In the genomic region with DNA sequence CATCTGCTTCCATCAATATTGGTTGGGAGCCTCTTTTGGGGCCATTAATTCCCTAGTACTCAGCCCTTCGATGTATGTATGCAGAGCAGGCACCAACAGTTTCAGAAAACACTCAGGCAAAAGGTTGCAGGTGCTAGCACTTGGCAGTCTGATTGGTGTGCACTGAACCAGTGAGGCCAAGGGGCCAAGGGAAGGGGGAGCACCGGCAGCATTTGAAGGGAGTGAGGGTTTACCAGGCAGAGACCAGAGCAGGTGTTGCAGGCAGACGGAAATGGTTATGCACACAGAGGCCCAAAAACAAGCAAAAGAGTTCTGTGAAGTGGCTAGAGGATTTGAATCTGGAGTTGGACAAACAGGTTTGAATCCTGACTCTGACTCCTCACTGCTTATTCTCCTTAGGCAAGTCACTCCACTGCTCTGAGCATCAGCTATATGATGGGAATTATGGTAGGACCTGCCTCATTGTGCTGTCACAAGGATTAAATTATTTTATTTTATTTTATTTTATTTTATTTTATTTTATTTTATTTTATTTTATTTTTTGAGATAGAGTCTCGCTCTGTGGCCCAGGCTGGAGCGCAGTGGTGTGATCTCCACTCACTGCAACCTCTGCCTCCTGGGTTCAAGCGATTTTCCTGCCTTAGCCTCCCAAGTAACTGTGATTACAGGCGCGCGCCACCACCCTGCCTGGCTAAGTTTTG, we compare ENCODE assay signal across 10 cellular contexts. TPM values are rescaled to one million over a fixed set of nuclear protein-coding genes. Genes with fewer than 3 reads are reported as not detected.
A peak's percentile ranks its signal among the peaks of the same experiment; 100 is the strongest.
DNase-seq lines count a peak whose midpoint lies in the region; ATAC-seq and TF ChIP-seq lines count a peak whose summit lies in the region.
"Had no signal": no experiment of that assay in that cellular context is flagged by ENCODE, and none has a peak within 500 bp of the region (broad histone marks: within the 10 kb centered on the region; RNA-seq: fewer than 3 reads in every experiment).

No MANE protein-coding gene starts in this region.

- H3K4me3 ChIP-seq in spleen, result no peak overlapping the region

- peak overlapping the region in 4 of 8 donors; percentile 10 to 37 (median 23) for H3K27ac ChIP-seq in spleen
- no peak overlapping the region for H3K27ac ChIP-seq in H9 (ENCODE audit: insufficient read length, low read depth, low read length)
- H3K27ac ChIP-seq: HL-60 had no signal

- no peak overlapping the region for H3T11ph ChIP-seq in H9 (ENCODE audit: low read length)

- intact Hi-C loops in activated CD4-positive, alpha-beta T cell treated with anti-CD3 and anti-CD28 coated beads for 36 hours (cut with DNase I, micrococcal nuclease), result no loop called here
- intact Hi-C loops in activated CD4-positive, alpha-beta T cell treated with anti-CD3 and anti-CD28 coated beads, Interleukin-2, amount 10 ng/mL, durations not matched to agents 24 days and 14 days (cut with micrococcal nuclease), result no loop called here
- intact Hi-C loops in spleen (cut with DNase I; ENCODE audit: low total_unique reads), result no loop called here

- H4K20me1 ChIP-seq in H9 (ENCODE audit: control insufficient read depth, insufficient read depth, insufficient read length), result no peaks in the 10 kb centered on the region

- TF ChIP-seq CTCF in spleen (IDR thresholded peaks at IDR 0.05 in 8 of 11, conservative IDR thresholded peaks at IDR 0.05 in 3 of 11), result no peak
- no peak for TF ChIP-seq CTCF in H9 (conservative IDR thresholded peaks at IDR 0.05)

- H3K56ac ChIP-seq in H9 (ENCODE audit: insufficient read length, low read depth, low read length), result no peak overlapping the region

- H4K5ac ChIP-seq in H9 (ENCODE audit: insufficient read length, low read depth, low read length), result no peak overlapping the region

- peak; percentile 19 for DNase-seq in activated CD4-positive, alpha-beta T cell treated with anti-CD3 and anti-CD28 coated beads for 36 hours
- no peak for DNase-seq in activated CD4-positive, alpha-beta T cell treated with anti-CD3 and anti-CD28 coated beads, Interleukin-2, amount 10 ng/mL, durations not matched to agents 24 days and 14 days
- DNase-seq in NCI-H187 treated with DMSO at 0.1 percent for 48 hours (lab: John Stamatoyannopoulos, UW), result peak; percentile 82
- peak; percentile 88 for DNase-seq in spleen
- no peak for DNase-seq in MV-4-11 (lab: John Stamatoyannopoulos, UW)
- DNase-seq in H9, result no peak
- no peak for DNase-seq in activated CD8-positive, alpha-beta memory T cell treated with anti-CD3 and anti-CD28 coated beads, Interleukin-2, amount 50 U/mL, for 4 hours
- DNase-seq: 8988T had no signal

- H3K18ac ChIP-seq in H9 (ENCODE audit: insufficient read length, low read depth, low read length), result no peak overlapping the region

- H3K4me1 ChIP-seq in spleen (peaks cover 2 to 56% (median 39%) of the 10 kb centered on the region in 6 donors), H9 (ENCODE audit: insufficient read depth, low read length) (no peaks in the 10 kb centered on the region)

- TF ChIP-seq POLR2A in spleen (IDR thresholded peaks at IDR 0.05), result no peak

- no peak overlapping the region for H3K4me3 Mint-ChIP-seq in activated CD4-positive, alpha-beta T cell treated with anti-CD3 and anti-CD28 coated beads for 36 hours
- no peak overlapping the region for H3K4me3 Mint-ChIP-seq in activated CD4-positive, alpha-beta T cell treated with anti-CD3 and anti-CD28 coated beads, Interleukin-2, amount 10 ng/mL, durations not matched to agents 24 days and 14 days
- H3K4me3 Mint-ChIP-seq in H9, result no peak overlapping the region

- H3K4me1 Mint-ChIP-seq in activated CD4-positive, alpha-beta T cell treated with anti-CD3 and anti-CD28 coated beads for 36 hours, result peaks cover 4% of the 10 kb centered on the region
- no peaks in the 10 kb centered on the region for H3K4me1 Mint-ChIP-seq in activated CD4-positive, alpha-beta T cell treated with anti-CD3 and anti-CD28 coated beads, Interleukin-2, amount 10 ng/mL, durations not matched to agents 24 days and 14 days
- H3K4me1 Mint-ChIP-seq in H9, result no peaks in the 10 kb centered on the region

- no peaks in the 10 kb centered on the region for H3K23me2 ChIP-seq in H9 (ENCODE audit: insufficient read length, low read depth, low read length, poor library complexity, severe bottlenecking)

- H3K9me3 Mint-ChIP-seq in activated CD4-positive, alpha-beta T cell treated with anti-CD3 and anti-CD28 coated beads for 36 hours (ENCODE audit: low read depth), result peaks cover 2% of the 10 kb centered on the region
- H3K9me3 Mint-ChIP-seq in activated CD4-positive, alpha-beta T cell treated with anti-CD3 and anti-CD28 coated beads, Interleukin-2, amount 10 ng/mL, durations not matched to agents 24 days and 14 days, result no peaks in the 10 kb centered on the region
- peaks cover 5 to 7% of the 10 kb centered on the region in 2 experiments for H3K9me3 Mint-ChIP-seq in H9

- H3K9me3 ChIP-seq in spleen, result peaks cover 0 to 4% (median 0%) of the 10 kb centered on the region in 8 donors
- H3K9me3 ChIP-seq in H9 (ENCODE audit: control insufficient read depth, low read depth, low read length), result no peaks in the 10 kb centered on the region

- H4K8ac ChIP-seq in H9 (replicated peaks; ENCODE audit: insufficient read length, low read depth, low read length), result no peak overlapping the region

- no peaks in the 10 kb centered on the region for H3K79me1 ChIP-seq in H9 (ENCODE audit: insufficient read depth, low read depth, low read length, poor library complexity, severe bottlenecking)

- no peaks in the 10 kb centered on the region for H3K27me3 Mint-ChIP-seq in activated CD4-positive, alpha-beta T cell treated with anti-CD3 and anti-CD28 coated beads for 36 hours
- no peaks in the 10 kb centered on the region for H3K27me3 Mint-ChIP-seq in activated CD4-positive, alpha-beta T cell treated with anti-CD3 and anti-CD28 coated beads, Interleukin-2, amount 10 ng/mL, durations not matched to agents 24 days and 14 days
- no peaks in the 10 kb centered on the region; the same call in none of the 2 replicates for H3K27me3 Mint-ChIP-seq in H9 (ENCODE audit: low read depth)

- H2BK12ac ChIP-seq in H9 (ENCODE audit: insufficient read length, low read depth, low read length), result no peak overlapping the region

- no peaks in the 10 kb centered on the region for H3K36me3 Mint-ChIP-seq in activated CD4-positive, alpha-beta T cell treated with anti-CD3 and anti-CD28 coated beads for 36 hours (ENCODE audit: low read depth)
- no peaks in the 10 kb centered on the region for H3K36me3 Mint-ChIP-seq in activated CD4-positive, alpha-beta T cell treated with anti-CD3 and anti-CD28 coated beads, Interleukin-2, amount 10 ng/mL, durations not matched to agents 24 days and 14 days (ENCODE audit: low read depth)
- H3K36me3 Mint-ChIP-seq in H9 (ENCODE audit: insufficient read depth in 1 of 3, low read depth in 3 of 3), result peaks cover 2 to 4% (median 3%) of the 10 kb centered on the region in 3 experiments; a peak in 5 of 7 replicates

- WGBS in spleen, 5 donors, result 82 to 88% (median 84%) methylated on average over 9 of the region's 9 CpGs
- no CpG with 5 or more reads among the region's 9 CpGs for WGBS in H9 (ENCODE audit: extremely low coverage, insufficient read length, low lambda C conversion rate)

- H3K14ac ChIP-seq in H9 (ENCODE audit: insufficient read depth, low read length), result no peak overlapping the region

- H3K36me3 ChIP-seq in spleen, result no peaks in the 10 kb centered on the region

- H3K9ac ChIP-seq in H9 (ENCODE audit: extremely low read depth, insufficient read length, low read length), result no peak overlapping the region

- H3K27ac Mint-ChIP-seq in activated CD4-positive, alpha-beta T cell treated with anti-CD3 and anti-CD28 coated beads for 36 hours, result no peak overlapping the region
- H3K27ac Mint-ChIP-seq in activated CD4-positive, alpha-beta T cell treated with anti-CD3 and anti-CD28 coated beads, Interleukin-2, amount 10 ng/mL, durations not matched to agents 24 days and 14 days, result no peak overlapping the region
- no peak overlapping the region for H3K27ac Mint-ChIP-seq in H9

- H2AK5ac ChIP-seq in H9 (ENCODE audit: insufficient read length, low read length), result no peak overlapping the region

- CTCF ChIA-PET in activated CD4-positive, alpha-beta T cell treated with anti-CD3 and anti-CD28 coated beads for 36 hours (lab: Charles Lee), result no interaction called here

- H3K4me2 ChIP-seq in H9 (ENCODE audit: insufficient read depth, insufficient read length, low read length), result no peak overlapping the region

- no peak for ATAC-seq in activated CD4-positive, alpha-beta T cell treated with anti-CD3 and anti-CD28 coated beads for 36 hours
- peak; percentile 99 for ATAC-seq in HG02884 (IDR thresholded peaks at IDR 0.05; ENCODE audit: unreplicated experiment)

- POLR2A ChIA-PET in activated CD4-positive, alpha-beta T cell treated with anti-CD3 and anti-CD28 coated beads for 36 hours (lab: Charles Lee), result no interaction called here

- no peak overlapping the region for H3K4ac ChIP-seq in H9 (ENCODE audit: low read depth, low read length)

- H2BK5ac ChIP-seq in H9 (ENCODE audit: insufficient read length, low read length), result no peak overlapping the region

- no peak overlapping the region for H3K23ac ChIP-seq in H9 (ENCODE audit: insufficient read length, low read depth, low read length)

- no peaks in the 10 kb centered on the region for H3K79me2 ChIP-seq in H9 (ENCODE audit: insufficient read depth, low read length)

- no peak overlapping the region for H2BK120ac ChIP-seq in H9 (ENCODE audit: low read depth, low read length, poor library complexity, severe bottlenecking)

- H2BK20ac ChIP-seq in H9 (ENCODE audit: low read depth, low read length, poor library complexity, severe bottlenecking), result no peak overlapping the region

- H3K27me3 ChIP-seq in spleen (replicated peaks in 1 of 7), result no peaks in the 10 kb centered on the region
- no peaks in the 10 kb centered on the region for H3K27me3 ChIP-seq in H9 (ENCODE audit: insufficient read depth, low read length)

- no peak overlapping the region for H4K91ac ChIP-seq in H9 (ENCODE audit: insufficient read length, low read depth, low read length)

- H2AFZ ChIP-seq in H9 (ENCODE audit: low read length), result no peak overlapping the region

- no peak overlapping the region for H2BK15ac ChIP-seq in H9 (ENCODE audit: low read depth, low read length)

RNA-seq across cellular contexts. Expression of a gene that starts 58.1 kb away (rescaled TPM):
- 10 to 100 TPM; 10.4 to 10.5 TPM for total RNA-seq in activated CD4-positive, alpha-beta T cell treated with anti-CD3 and anti-CD28 coated beads for 36 hours
- total RNA-seq in activated CD4-positive, alpha-beta T cell treated with anti-CD3 and anti-CD28 coated beads, Interleukin-2, amount 10 ng/mL, durations not matched to agents 24 days and 14 days, result 8.6 and 10.7 TPM in 2 replicates
- total RNA-seq in spleen, result 10 to 100 TPM in 6 of 7 donors, 1 to 10 TPM in 1; 8.1 to 18.2 (median 11.9) TPM
- polyA plus RNA-seq in spleen, result 10 to 100 TPM; 15.1 to 18.6 (median 17.1) TPM
- 6.7 and 7.4 TPM in 2 replicates for total RNA-seq in H9 (2021)

Comparison
In these comparisons a context has a peak if more than half of its experiments do, and no peak if none do; other contexts are left out.
1. DNase-seq: peak in activated CD4-positive, alpha-beta T cell treated with anti-CD3 and anti-CD28 coated beads for 36 hours (single experiment), NCI-H187 treated with DMSO at 0.1 percent for 48 hours (single experiment) and spleen (single experiment); none in activated CD4-positive, alpha-beta T cell treated with anti-CD3 and anti-CD28 coated beads, Interleukin-2, amount 10 ng/mL, durations not matched to agents 24 days and 14 days (single experiment), MV-4-11 (single experiment), H9 (single experiment) and activated CD8-positive, alpha-beta memory T cell treated with anti-CD3 and anti-CD28 coated beads, Interleukin-2, amount 50 U/mL, for 4 hours (single experiment).